Comparison of ENCODE assay signal across 11 cellular contexts in genomic region chr9:127874301-127875216, GRCh38. TPM values are rescaled to one million over a fixed set of nuclear protein-coding genes. Genes with fewer than 3 reads are reported as not detected.
DNase-seq lines count a peak whose midpoint lies in the region; ATAC-seq, FAIRE-seq and TF ChIP-seq lines count a peak whose summit lies in the region.
"Had no signal": no experiment of that assay in that cellular context is flagged by ENCODE, and none has a peak within 500 bp of the region (broad histone marks: within the 10 kb centered on the region; RNA-seq: fewer than 3 reads in every experiment).

No MANE protein-coding gene starts in this region.

- H3K79me2 ChIP-seq in astrocyte (ENCODE audit: insufficient read depth, low read length): peaks cover 20% of the 10 kb centered on the region

- no peak overlapping the region for H3K9ac ChIP-seq in astrocyte (ENCODE audit: low read length)

- DNase-seq in A172 (ENCODE audit: low spot score): peak; percentile 74
- DNase-seq in astrocyte (ENCODE audit: low read depth): no peak
- DNase-seq in heart right ventricle: no peak
- DNase-seq in psoas muscle: no peak
- DNase-seq in AML-193 (lab: John Stamatoyannopoulos, UW): no peak
- no peak for DNase-seq in posterior vena cava (ENCODE audit: low spot score)
- no peak for DNase-seq in activated CD8-positive, alpha-beta memory T cell treated with anti-CD3 and anti-CD28 coated beads, Interleukin-2, amount 50 U/mL, for 4 hours
- DNase-seq: DMS53; naive thymus-derived CD4-positive, alpha-beta T cell; stimulated activated naive CD4-positive, alpha-beta T cell treated with Interleukin-2 at 50 U/mL for 16 hours had no signal

- no peak overlapping the region for H3K4me3 Mint-ChIP-seq in astrocyte (ENCODE audit: unreplicated experiment)
- H3K4me3 Mint-ChIP-seq: naive thymus-derived CD4-positive, alpha-beta T cell had no signal

- H3K27ac ChIP-seq in astrocyte (ENCODE audit: low read depth, low read length) (no peak overlapping the region), heart right ventricle (peak overlapping the region; percentile 24 to 93 (median 78)), psoas muscle (peak overlapping the region; percentile 85)

- peaks cover 17% of the 10 kb centered on the region for H3K4me1 Mint-ChIP-seq in astrocyte (ENCODE audit: low read depth, unreplicated experiment)

- ATAC-seq in heart right ventricle (peak in 4 of 8 donors; percentile 8 to 20 (median 16)), psoas muscle (peak in 3 of 4 donors; percentile 2 to 31 (median 21)), HG03460 (IDR thresholded peaks at IDR 0.05; ENCODE audit: unreplicated experiment) (no peak)
- ATAC-seq: naive thymus-derived CD4-positive, alpha-beta T cell had no signal

- H3K27me3 Mint-ChIP-seq in astrocyte (ENCODE audit: low read depth, unreplicated experiment): no peaks in the 10 kb centered on the region

- H3K9me3 ChIP-seq in astrocyte (ENCODE audit: insufficient read depth, low read depth, low read length) (no peaks in the 10 kb centered on the region), heart right ventricle (no peaks in the 10 kb centered on the region), psoas muscle (no peaks in the 10 kb centered on the region)

- TF ChIP-seq CTCF in astrocyte (IDR thresholded peaks at IDR 0.05; ENCODE audit: insufficient read depth, low read depth, low read length): no peak
- TF ChIP-seq CTCF in heart right ventricle (IDR thresholded peaks at IDR 0.05): no peak
- no peak for TF ChIP-seq CTCF in psoas muscle (IDR thresholded peaks at IDR 0.05)

- H4K20me1 ChIP-seq in astrocyte (ENCODE audit: insufficient read depth, low read length): peaks cover 25% of the 10 kb centered on the region

- no peaks in the 10 kb centered on the region for H3K27me3 ChIP-seq in astrocyte (ENCODE audit: insufficient read depth, low read length)
- H3K27me3 ChIP-seq in heart right ventricle: peaks cover 0 to 12% (median 0%) of the 10 kb centered on the region in 7 donors
- H3K27me3 ChIP-seq in psoas muscle (ENCODE audit: insufficient read depth in 3 of 3, low read length in 2 of 3): no peaks in the 10 kb centered on the region

- H3K36me3 ChIP-seq in astrocyte (ENCODE audit: insufficient read depth, low read length) (no peaks in the 10 kb centered on the region), heart right ventricle (peaks cover 0 to 38% (median 15%) of the 10 kb centered on the region in 9 donors), psoas muscle (ENCODE audit: insufficient read depth in 1 of 2, low read depth in 1 of 2) (peaks cover 0 to 38% of the 10 kb centered on the region in 2 donors)

- WGBS in heart right ventricle, 2 donors: 66 to 71% methylated on average over 19 of the region's 19 CpGs
- 29 to 56% (median 32%) methylated on average over 19 of the region's 19 CpGs for WGBS in psoas muscle, 3 donors

- no peak for FAIRE-seq in astrocyte (lab: Jason Lieb, UNC)

- no peaks in the 10 kb centered on the region for H3K9me3 Mint-ChIP-seq in astrocyte (ENCODE audit: unreplicated experiment)
- H3K9me3 Mint-ChIP-seq: naive thymus-derived CD4-positive, alpha-beta T cell had no signal

- intact Hi-C loops in heart right ventricle (cut with DNase I): loop anchor here (5.0 to 10.0 kb wide), 12 partner anchors 43 to 282 kb away; partner anchors contain the start of genes CDK9 (in 4 of the 10), TOR2A (in 4 of the 10), ST6GALNAC4 (in 3 of the 10) and FPGS (in 2 of the 10)
- intact Hi-C loops in psoas muscle (cut with DNase I): loop anchor here (5.0 kb wide), 5 partner anchors 43 to 282 kb away; partner anchors contain the start of genes CDK9 (in 2 of the 2), TOR2A (in 2 of the 2), FPGS (in 1 of the 2) and ST6GALNAC4 (in 1 of the 2)
- intact Hi-C loops in posterior vena cava (cut with DNase I): loop anchor here (5.0 to 10.0 kb wide), 4 partner anchors 72 to 240 kb away; partner anchors contain the start of genes CDK9 (in 2 of the 2), FPGS (in 1 of the 2) and TOR2A (in 1 of the 2)

- H2AFZ ChIP-seq in astrocyte (ENCODE audit: low read depth, low read length): no peak overlapping the region

- no peak overlapping the region for H3K4me3 ChIP-seq in astrocyte (ENCODE audit: insufficient read depth, low read depth, low read length)
- H3K4me3 ChIP-seq in heart right ventricle: peak overlapping the region in 7 of 10 donors; percentile 2 to 75 (median 69)
- H3K4me3 ChIP-seq in psoas muscle: peak overlapping the region; percentile 78

- no peak overlapping the region for H3K27ac Mint-ChIP-seq in astrocyte (ENCODE audit: unreplicated experiment)
- H3K27ac Mint-ChIP-seq: naive thymus-derived CD4-positive, alpha-beta T cell had no signal

- H3K4me1 ChIP-seq in astrocyte (ENCODE audit: insufficient read depth, low read length) (peaks cover 44% of the 10 kb centered on the region), heart right ventricle (peaks cover 18 to 73% (median 55%) of the 10 kb centered on the region in 9 donors), psoas muscle (peaks cover 44% of the 10 kb centered on the region)

- peak overlapping the region; percentile 77 for H3K4me2 ChIP-seq in astrocyte (ENCODE audit: low read length)

- H3K36me3 Mint-ChIP-seq in astrocyte (ENCODE audit: low read depth, unreplicated experiment): peaks cover 10% of the 10 kb centered on the region

RNA-seq across cellular contexts. Expression of gene AK1, which starts 2.9 kb away (rescaled TPM):
- total RNA-seq in A172 (2014; rRNA removed; shearing (Covaris generic)): 151 and 173 TPM in 2 replicates
- 78.0 and 79.5 TPM in 2 replicates for total RNA-seq in astrocyte
- 100 to 1,000 TPM; 553 to 918 (median 731) TPM for total RNA-seq in heart right ventricle
- 1,000 to 10,000 TPM in 1 of 2 donors, 100 to 1,000 TPM in 1; 500 to 1,050 TPM for polyA plus RNA-seq in heart right ventricle
- total RNA-seq in psoas muscle: 100 to 1,000 TPM; 369 to 854 (median 688) TPM
- polyA plus RNA-seq in psoas muscle: 100 to 1,000 TPM; 310 to 845 (median 778) TPM
- 10 to 100 TPM; 65.7 to 67.0 TPM for total RNA-seq in posterior vena cava

RNA-seq across cellular contexts. Expression of gene ENG, which starts 20.1 kb away (rescaled TPM):
- 35.4 and 49.5 TPM in 2 replicates for total RNA-seq in A172 (2014; rRNA removed; shearing (Covaris generic))
- 1.2 and 1.5 TPM in 2 replicates for total RNA-seq in astrocyte
- 100 to 1,000 TPM in 8 of 10 donors, 10 to 100 TPM in 2; 76.8 to 263 (median 137) TPM for total RNA-seq in heart right ventricle
- 100 to 1,000 TPM; 199 to 310 TPM for polyA plus RNA-seq in heart right ventricle
- 10 to 100 TPM; 31.7 to 80.4 (median 54.3) TPM for total RNA-seq in psoas muscle
- 10 to 100 TPM; 22.1 to 78.1 (median 28.6) TPM for polyA plus RNA-seq in psoas muscle
- 100 to 1,000 TPM; 189 to 217 TPM for total RNA-seq in posterior vena cava

RNA-seq across cellular contexts. Expression of gene ST6GALNAC6, which starts 24.8 kb away (rescaled TPM):
- total RNA-seq in A172 (2014; rRNA removed; shearing (Covaris generic)): 40.6 and 61.6 TPM in 2 replicates
- total RNA-seq in astrocyte (30.4 and 37.5 TPM in 2 replicates), heart right ventricle (10 to 100 TPM; 32.8 to 52.0 (median 44.7) TPM), psoas muscle (10 to 100 TPM; 20.3 to 26.1 (median 24.4) TPM), posterior vena cava (100 to 1,000 TPM in 1 of 2 donors, 10 to 100 TPM in 1; 74.8 to 102 TPM)
- polyA plus RNA-seq in heart right ventricle (10 to 100 TPM; 33.0 to 40.5 TPM), psoas muscle (10 to 100 TPM; 18.5 to 35.5 (median 31.0) TPM)

RNA-seq across cellular contexts. Expression of gene ST6GALNAC4, which starts 42.3 kb away (rescaled TPM):
- total RNA-seq in A172 (2014; rRNA removed; shearing (Covaris generic)): 32.7 and 38.3 TPM in 2 replicates
- total RNA-seq in astrocyte: 14.5 and 21.7 TPM in 2 replicates
- total RNA-seq in heart right ventricle: 10 to 100 TPM; 23.2 to 52.9 (median 33.9) TPM
- polyA plus RNA-seq in heart right ventricle: 10 to 100 TPM; 10.8 to 48.6 TPM
- 10 to 100 TPM in 3 of 4 donors, 1 to 10 TPM in 1; 8.9 to 52.6 (median 27.3) TPM for total RNA-seq in psoas muscle
- 10 to 100 TPM; 14.0 to 31.4 (median 14.8) TPM for polyA plus RNA-seq in psoas muscle
- total RNA-seq in posterior vena cava: 10 to 100 TPM; 27.7 to 32.7 TPM

RNA-seq across cellular contexts. Expression of gene PIP5KL1, which starts 56.0 kb away (rescaled TPM):
- 1.6 and 3.4 TPM in 2 replicates for total RNA-seq in A172 (2014; rRNA removed; shearing (Covaris generic))
- total RNA-seq in astrocyte: 4.6 and 4.9 TPM in 2 replicates
- total RNA-seq in heart right ventricle: under 1 TPM in 7 of 10 donors, not detected in 3; 0.25 to 0.59 (median 0.47) TPM
- under 1 TPM in 1 of 2 donors, not detected in 1; 0.28 TPM for polyA plus RNA-seq in heart right ventricle
- under 1 TPM in 2 of 4 donors, not detected in 2; 0.40 to 0.44 TPM for total RNA-seq in psoas muscle
- under 1 TPM in 2 of 3 donors, not detected in 1; 0.05 to 0.12 TPM for polyA plus RNA-seq in psoas muscle
- total RNA-seq in posterior vena cava: 1 to 10 TPM; 1.2 to 1.3 TPM

Comparison
In these comparisons a context has a peak if more than half of its experiments do, and no peak if none do; other contexts are left out.
1. RNA of gene ENG, which starts 20.1 kb away (total RNA-seq): 189 to 217 TPM in posterior vena cava, 76.8 to 263 TPM in heart right ventricle, 31.7 to 80.4 TPM in psoas muscle and 35.4 to 49.5 TPM in A172; 1.2 to 1.5 TPM in astrocyte; every median in the first group is over 10 times any median in the second.